13 cellular contexts compared by ENCODE assay signal in genomic region chr16:57003439-57004386, GRCh38. TPM values are rescaled to one million over a fixed set of nuclear protein-coding genes. Genes with fewer than 3 reads are reported as not detected.
DNase-seq lines count a peak whose midpoint lies in the region; ATAC-seq, FAIRE-seq and TF ChIP-seq lines count a peak whose summit lies in the region.
"Had no signal": no experiment of that assay in that cellular context is flagged by ENCODE, and none has a peak within 500 bp of the region (broad histone marks: within the 10 kb centered on the region; RNA-seq: fewer than 3 reads in every experiment).

No MANE protein-coding gene starts in this region.

- peak overlapping the region; percentile 61 for H3K27ac Mint-ChIP-seq in activated CD4-positive, alpha-beta T cell treated with anti-CD3 and anti-CD28 coated beads, Interleukin-2, amount 10 ng/mL, durations not matched to agents 24 days and 14 days
- peak overlapping the region; percentile 90 to 98 (median 93) for H3K27ac Mint-ChIP-seq in IgD-negative memory B cell

- in situ Hi-C loops in K562 (cut with MboI) = no loop called here

- CTCF ChIA-PET in K562 (lab: Yijun Ruan, JAX; ENCODE audit: low intra/inter-chr PET ratio) = no interaction called here

- no peak overlapping the region for H3K4me3 Mint-ChIP-seq in activated CD4-positive, alpha-beta T cell treated with anti-CD3 and anti-CD28 coated beads, Interleukin-2, amount 10 ng/mL, durations not matched to agents 24 days and 14 days
- H3K4me3 Mint-ChIP-seq in IgD-negative memory B cell = peak overlapping the region; percentile 71 to 91 (median 86)

- no TSS peak for BruUV-seq in K562 (replicated peaks; lab: Mats Ljungman, UMichigan)

- intact Hi-C loops in activated CD4-positive, alpha-beta T cell treated with anti-CD3 and anti-CD28 coated beads, Interleukin-2, amount 10 ng/mL, durations not matched to agents 24 days and 14 days (cut with micrococcal nuclease) = no loop called here
- intact Hi-C loops in K562 (cut with micrococcal nuclease) (no loop called here), sigmoid colon (cut with DNase I) (no loop called here)

- peak overlapping the region; percentile 24; the same call in 1 of the 2 replicates for H3K4me2 ChIP-seq in K562 (ENCODE audit: insufficient read depth, low read length)

- H3K9me3 ChIP-seq in K562 (replicated peaks; ENCODE audit: control insufficient read depth, insufficient read depth, low read depth, low read length) = no peaks in the 10 kb centered on the region
- H3K9me3 ChIP-seq in sigmoid colon = no peaks in the 10 kb centered on the region

- H3K27me3 ChIP-seq in K562 (ENCODE audit: control insufficient read depth in 2 of 2, insufficient read depth in 2 of 2, low read length in 2 of 2) (peaks cover 7 to 34% of the 10 kb centered on the region in 2 experiments; a peak in 3 of 5 replicates), sigmoid colon (no peaks in the 10 kb centered on the region)

- H2AFZ ChIP-seq in K562 (ENCODE audit: low read depth, low read length) = no peak overlapping the region

- peaks cover 0 to 3% of the 10 kb centered on the region in 2 experiments; a peak in 2 of 5 replicates for H3K4me1 ChIP-seq in K562 (replicated peaks in 1 of 2; ENCODE audit: control insufficient read depth in 2 of 2, insufficient read depth in 2 of 2, low read length in 2 of 2)
- H3K4me1 ChIP-seq in sigmoid colon = peaks cover 0 to 14% (median 6%) of the 10 kb centered on the region in 4 donors

- no peak overlapping the region; a peak in 1 of 4 replicates for H3K9ac ChIP-seq in K562 (ENCODE audit: insufficient read depth in 1 of 2, low read depth in 2 of 2, low read length in 2 of 2)

- H3K36me3 ChIP-seq in K562 (ENCODE audit: control insufficient read depth, insufficient read depth, low read length) (no peaks in the 10 kb centered on the region), sigmoid colon (peaks cover 0 to 14% (median 0%) of the 10 kb centered on the region in 4 donors)

- ATAC-seq in K562 = no peak
- ATAC-seq: Panc1 had no signal

- H3K4me1 Mint-ChIP-seq in activated CD4-positive, alpha-beta T cell treated with anti-CD3 and anti-CD28 coated beads, Interleukin-2, amount 10 ng/mL, durations not matched to agents 24 days and 14 days = peaks cover 65% of the 10 kb centered on the region
- peaks cover 60 to 75% (median 66%) of the 10 kb centered on the region in 3 donors for H3K4me1 Mint-ChIP-seq in IgD-negative memory B cell

- H3K9me1 ChIP-seq in K562 (ENCODE audit: control insufficient read depth, insufficient read depth, low read length) = no peaks in the 10 kb centered on the region

- H3K27me3 Mint-ChIP-seq in activated CD4-positive, alpha-beta T cell treated with anti-CD3 and anti-CD28 coated beads, Interleukin-2, amount 10 ng/mL, durations not matched to agents 24 days and 14 days = no peaks in the 10 kb centered on the region
- no peaks in the 10 kb centered on the region for H3K27me3 Mint-ChIP-seq in IgD-negative memory B cell

- H3K9me3 Mint-ChIP-seq in activated CD4-positive, alpha-beta T cell treated with anti-CD3 and anti-CD28 coated beads, Interleukin-2, amount 10 ng/mL, durations not matched to agents 24 days and 14 days = no peaks in the 10 kb centered on the region
- no peaks in the 10 kb centered on the region for H3K9me3 Mint-ChIP-seq in IgD-negative memory B cell

- TF ChIP-seq EP300 in K562 (IDR thresholded peaks at IDR 0.05; ENCODE audit: low read length) (no peak), sigmoid colon (IDR thresholded peaks at IDR 0.05) (no peak)

- H3K27ac ChIP-seq in K562 (ENCODE audit: extremely low read depth, low read depth, low read length) (no peak overlapping the region), sigmoid colon (no peak overlapping the region)

- 4% methylated on average over 21 of the region's 22 CpGs for WGBS in K562 (ENCODE audit: insufficient coverage, low coverage, missing lambda C conversion rate)
- 77 to 90% methylated on average over 22 of the region's 22 CpGs for WGBS in sigmoid colon, 2 donors

- TF ChIP-seq RAD21 in K562 (CRISPR knock-in tag; conservative IDR thresholded peaks at IDR 0.05 in 1 of 2, IDR thresholded peaks at IDR 0.05 in 1 of 2) = no peak

- TF ChIP-seq POLR2A in K562 (conservative IDR thresholded peaks at IDR 0.05) (no peak), sigmoid colon (IDR thresholded peaks at IDR 0.05) (no peak)

- no peaks in the 10 kb centered on the region for H3K79me2 ChIP-seq in K562 (ENCODE audit: control insufficient read depth, insufficient read depth, low read length)

- TF ChIP-seq CTCF in K562 (IDR thresholded peaks at IDR 0.05 in 2 of 3, conservative IDR thresholded peaks at IDR 0.05 in 1 of 3; ENCODE audit: insufficient read depth in 2 of 3, low read depth in 1 of 3, low read length in 3 of 3) = no peak
- TF ChIP-seq CTCF in sigmoid colon (IDR thresholded peaks at IDR 0.05) = no peak

- peaks cover 52% of the 10 kb centered on the region for H3K36me3 Mint-ChIP-seq in activated CD4-positive, alpha-beta T cell treated with anti-CD3 and anti-CD28 coated beads, Interleukin-2, amount 10 ng/mL, durations not matched to agents 24 days and 14 days (ENCODE audit: low read depth)
- H3K36me3 Mint-ChIP-seq in IgD-negative memory B cell = no peaks in the 10 kb centered on the region

- DNase-seq in activated CD4-positive, alpha-beta T cell treated with anti-CD3 and anti-CD28 coated beads, Interleukin-2, amount 10 ng/mL, durations not matched to agents 24 days and 14 days = no peak
- no peak for DNase-seq in activated CD4-positive, alpha-beta T cell treated with anti-CD3 and anti-CD28 coated beads for 4 hours
- DNase-seq in K562 (ENCODE audit: extremely low read depth in 1 of 4, low spot score in 3 of 4) (no peak), sigmoid colon (peak; percentile 44), iPS-NIHi7 (ENCODE audit: extremely low spot score) (no peak), HTR-8/SVneo (ENCODE audit: insufficient read length, low spot score) (no peak), SHP77 treated with DMSO at 0.1 percent for 48 hours (lab: John Stamatoyannopoulos, UW) (no peak)
- DNase-seq: DND-41, NCI-H2171 treated with DMSO at 0.1 percent for 48 hours, trophoblast cell had no signal

- H3K4me3 ChIP-seq in K562 (no peak overlapping the region), sigmoid colon (no peak overlapping the region)

- no peak for FAIRE-seq in K562 (lab: Jason Lieb, UNC)
- FAIRE-seq in HTR-8/SVneo (lab: Jason Lieb, UNC) = no peak

- 0 out of 2 replicates have a peak, but pooled peaks cover 4% of the 10 kb centered on the region for H4K20me1 ChIP-seq in K562 (replicated peaks; ENCODE audit: control insufficient read depth, insufficient read depth, low read length)

- POLR2A ChIA-PET in K562 (lab: Yijun Ruan, JAX) = no interaction called here

RNA-seq across cellular contexts. Expression of gene NLRC5, which starts 14.4 kb away (rescaled TPM):
- 208 and 214 TPM in 2 replicates for total RNA-seq in activated CD4-positive, alpha-beta T cell treated with anti-CD3 and anti-CD28 coated beads, Interleukin-2, amount 10 ng/mL, durations not matched to agents 24 days and 14 days
- polyA plus RNA-seq in IgD-negative memory B cell (134 TPM), K562 (2011; rRNA removed) (0.26 TPM in 1 of 2 replicates, not detected in the other), K562 (2014; fragmentation: Illumina TruSeq; extraction: Trizol) (not detected in 2 replicates), K562 (2014; fragmentation: Nextera tagmentation; extraction: Ambion mirVana) (not detected), K562 (2014; rRNA removed) (not detected in 2 replicates), sigmoid colon (100 to 1,000 TPM in 1 of 3 donors, 10 to 100 TPM in 2; 13.8 to 119 (median 24.0) TPM)
- 0.30 TPM in 1 of 2 replicates, not detected in the other for total RNA-seq in K562 (2011; cell fraction: chromatin; rRNA removed; ENCODE audit: low replicate concordance)
- total RNA-seq in K562 (2011; cell fraction: nucleolus; rRNA removed) = 0.26 and 1.0 TPM in 2 replicates
- not detected in 2 replicates for total RNA-seq in K562 (2011; cell fraction: nucleoplasm; rRNA removed)
- total RNA-seq in K562 (2014; rRNA removed) (0.59 TPM in 1 of 2 replicates, not detected in the other), K562 (2014; rRNA removed; fragmentation: Illumina TruSeq; extraction: Trizol) (0.06 TPM in 1 of 2 replicates, not detected in the other), K562 (2015; rRNA removed; fragmentation: Illumina TruSeq; extraction: Trizol) (not detected in 2 replicates), K562 (2021) (0.71 and 0.89 TPM in 2 replicates), sigmoid colon (10 to 100 TPM in 3 of 4 donors, 1 to 10 TPM in 1; 9.5 to 37.7 (median 16.0) TPM)
- 0.03 TPM in 1 of 2 replicates, not detected in the other for polyA plus RNA-seq in K562 (2011; cell fraction: cytosol; rRNA removed)
- polyA plus RNA-seq in K562 (2011; cell fraction: nucleus; rRNA removed) = 0.11 and 0.18 TPM in 2 replicates
- 0.12 and 0.29 TPM in 2 replicates for polyA plus RNA-seq in K562 (2012)
- polyA minus RNA-seq in K562 (2011; rRNA and poly(A)+ RNA removed) = 0.42 TPM in 1 of 2 replicates, not detected in the other
- 1.2 TPM in 1 of 2 replicates, not detected in the other for polyA minus RNA-seq in K562 (2011; cell fraction: cytosol; rRNA and poly(A)+ RNA removed)
- 0.94 TPM in 1 of 2 replicates, not detected in the other for polyA minus RNA-seq in K562 (2011; cell fraction: nucleus; rRNA and poly(A)+ RNA removed)

RNA-seq across cellular contexts. Expression of gene CETP, which starts 42.0 kb away (rescaled TPM):
- not detected in 2 replicates for total RNA-seq in activated CD4-positive, alpha-beta T cell treated with anti-CD3 and anti-CD28 coated beads, Interleukin-2, amount 10 ng/mL, durations not matched to agents 24 days and 14 days
- polyA plus RNA-seq in IgD-negative memory B cell (0.79 TPM), K562 (2011; rRNA removed) (0.05 TPM in 1 of 2 replicates, not detected in the other), K562 (2014; fragmentation: Illumina TruSeq; extraction: Trizol) (not detected in 2 replicates), K562 (2014; fragmentation: Nextera tagmentation; extraction: Ambion mirVana) (under 1 TPM in 1 of 2 experiments, not detected in 1; 0.07 TPM), K562 (2014; rRNA removed) (0.11 TPM in 1 of 2 replicates, not detected in the other), sigmoid colon (1 to 10 TPM in 2 of 3 donors, not detected in 1; 1.2 to 2.1 TPM)
- total RNA-seq in K562 (2011; cell fraction: chromatin; rRNA removed; ENCODE audit: low replicate concordance) = 0.37 TPM in 1 of 2 replicates, not detected in the other
- 0.17 TPM in 1 of 2 replicates, not detected in the other for total RNA-seq in K562 (2011; cell fraction: nucleolus; rRNA removed)
- not detected in 2 replicates for total RNA-seq in K562 (2011; cell fraction: nucleoplasm; rRNA removed)
- total RNA-seq in K562 (2014; rRNA removed) (not detected in 2 replicates), K562 (2014; rRNA removed; fragmentation: Illumina TruSeq; extraction: Trizol) (not detected in 2 replicates), K562 (2015; rRNA removed; fragmentation: Illumina TruSeq; extraction: Trizol) (not detected in 2 replicates), K562 (2021) (not detected in 2 replicates), sigmoid colon (under 1 TPM in 2 of 4 donors, not detected in 2; 0.36 to 0.55 TPM)
- polyA plus RNA-seq in K562 (2011; cell fraction: cytosol; rRNA removed) = 0.06 TPM in 1 of 2 replicates, not detected in the other
- 0.06 and 0.30 TPM in 2 replicates for polyA plus RNA-seq in K562 (2011; cell fraction: nucleus; rRNA removed)
- polyA plus RNA-seq in K562 (2012) = 0.06 TPM in 1 of 2 replicates, not detected in the other
- not detected in 2 replicates for polyA minus RNA-seq in K562 (2011; rRNA and poly(A)+ RNA removed)
- not detected in 2 replicates for polyA minus RNA-seq in K562 (2011; cell fraction: cytosol; rRNA and poly(A)+ RNA removed)
- not detected in 2 replicates for polyA minus RNA-seq in K562 (2011; cell fraction: nucleus; rRNA and poly(A)+ RNA removed)
- total RNA-seq: fibroblast of lung had no signal

Comparison
In these comparisons a context has a peak if more than half of its experiments do, and no peak if none do; other contexts are left out.
1. RNA of gene NLRC5, which starts 14.4 kb away (total RNA-seq): 208 to 214 TPM in activated CD4-positive, alpha-beta T cell treated with anti-CD3 and anti-CD28 coated beads, Interleukin-2, amount 10 ng/mL, durations not matched to agents 24 days and 14 days and 9.5 to 37.7 TPM in sigmoid colon; 0.06 to 1.0 TPM in K562; every median in the first group is over 4 times any median in the second.